In the genomic region with DNA sequence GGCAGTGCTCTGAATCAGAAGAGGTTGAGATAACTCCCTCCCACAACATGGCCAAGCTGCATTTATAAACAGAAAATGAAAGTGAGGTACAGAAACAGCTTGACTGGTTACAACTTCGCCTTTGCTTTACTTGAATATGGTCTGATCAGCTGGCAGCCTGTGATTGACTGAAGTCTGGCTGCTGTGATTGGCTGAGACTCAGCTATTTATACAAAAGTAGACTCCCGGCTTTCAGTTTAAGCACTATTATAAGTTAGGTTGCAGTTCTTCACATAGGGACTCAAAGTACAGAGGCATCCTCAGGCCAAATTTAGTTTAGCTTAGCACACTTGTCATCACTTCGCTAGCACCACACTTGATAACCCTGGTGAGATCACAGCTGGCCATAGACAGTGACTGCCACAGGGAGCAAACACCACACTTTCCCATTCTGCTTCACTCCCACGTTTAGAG, we compare ENCODE assay signal across 8 cellular contexts.
A peak's percentile ranks its signal among the peaks of the same experiment; 100 is the strongest.
DNase-seq lines count a peak whose midpoint lies in the region; ATAC-seq and TF ChIP-seq lines count a peak whose summit lies in the region.

No MANE protein-coding gene starts in this region.

- no peaks in the 10 kb centered on the region for H3K36me3 ChIP-seq in right atrium auricular region
- H3K36me3 ChIP-seq in MG63 = no peaks in the 10 kb centered on the region

- peak overlapping the region; percentile 5 to 22 for H3K4me3 ChIP-seq in right atrium auricular region
- no peak overlapping the region for H3K4me3 ChIP-seq in MG63

- no peaks in the 10 kb centered on the region for H3K36me3 Mint-ChIP-seq in activated CD4-positive, alpha-beta T cell treated with anti-CD3 and anti-CD28 coated beads, Interleukin-2, amount 10 ng/mL, durations not matched to agents 24 days and 14 days (ENCODE audit: low read depth)

- DNase-seq in activated CD4-positive, alpha-beta T cell treated with anti-CD3 and anti-CD28 coated beads, Interleukin-2, amount 10 ng/mL, durations not matched to agents 24 days and 14 days = peak; percentile 61
- DNase-seq in activated CD4-positive, alpha-beta T cell treated with anti-CD3 and anti-CD28 coated beads for 1 hour = no peak
- peak; percentile 61 for DNase-seq in right atrium auricular region (ENCODE audit: low spot score)
- DNase-seq in NCI-H1092 treated with DMSO at 0.1 percent for 48 hours (lab: John Stamatoyannopoulos, UW) = no peak
- no peak for DNase-seq in MG63
- no peak for DNase-seq in cerebellum (ENCODE audit: low spot score)

- ATAC-seq in HG02885 (IDR thresholded peaks at IDR 0.05; ENCODE audit: poor library complexity, unreplicated experiment) (peak; percentile 96), SK-N-SH treated with all-trans-retinoic acid at 6 μM for 48 hours (peak; percentile 85)

- H3K9me3 ChIP-seq in right atrium auricular region (peaks cover 0 to 10% of the 10 kb centered on the region in 2 donors), MG63 (peaks cover 2% of the 10 kb centered on the region; the same call in 1 of the 2 replicates)

- peak overlapping the region; percentile 7 for H3K4me3 Mint-ChIP-seq in activated CD4-positive, alpha-beta T cell treated with anti-CD3 and anti-CD28 coated beads, Interleukin-2, amount 10 ng/mL, durations not matched to agents 24 days and 14 days

- no peaks in the 10 kb centered on the region for H3K9me3 Mint-ChIP-seq in activated CD4-positive, alpha-beta T cell treated with anti-CD3 and anti-CD28 coated beads, Interleukin-2, amount 10 ng/mL, durations not matched to agents 24 days and 14 days

- no peaks in the 10 kb centered on the region for H3K27me3 Mint-ChIP-seq in activated CD4-positive, alpha-beta T cell treated with anti-CD3 and anti-CD28 coated beads, Interleukin-2, amount 10 ng/mL, durations not matched to agents 24 days and 14 days

- H3K4me1 ChIP-seq in right atrium auricular region = peaks cover 0 to 14% of the 10 kb centered on the region in 2 donors

- no peaks in the 10 kb centered on the region for H3K4me1 Mint-ChIP-seq in activated CD4-positive, alpha-beta T cell treated with anti-CD3 and anti-CD28 coated beads, Interleukin-2, amount 10 ng/mL, durations not matched to agents 24 days and 14 days

- TF ChIP-seq CTCF in right atrium auricular region (IDR thresholded peaks at IDR 0.05) = no peak

- H3K27me3 ChIP-seq in right atrium auricular region (no peaks in the 10 kb centered on the region), MG63 (no peaks in the 10 kb centered on the region)

- intact Hi-C loops in activated CD4-positive, alpha-beta T cell treated with anti-CD3 and anti-CD28 coated beads, Interleukin-2, amount 10 ng/mL, durations not matched to agents 24 days and 14 days (cut with micrococcal nuclease) = no loop called here

- peak overlapping the region; percentile 62 to 65 for H3K27ac ChIP-seq in right atrium auricular region

- no peak overlapping the region for H3K27ac Mint-ChIP-seq in activated CD4-positive, alpha-beta T cell treated with anti-CD3 and anti-CD28 coated beads, Interleukin-2, amount 10 ng/mL, durations not matched to agents 24 days and 14 days

TF ChIP-seq in SK-N-SH treated with all-trans-retinoic acid at 6 μM for 48 hours, 23 proteins besides CTCF, POLR2A, EP300 and RAD21:
- no peak for TF ChIP-seq ZC3H10 (CRISPR knock-in tag; IDR thresholded peaks at IDR 0.05)
- TF ChIP-seq ZNF565 (CRISPR knock-in tag; conservative IDR thresholded peaks at IDR 0.05; ENCODE audit: low read depth) = no peak
- no peak for TF ChIP-seq ESRRG (CRISPR knock-in tag; IDR thresholded peaks at IDR 0.05)
- TF ChIP-seq, protein P1, sequence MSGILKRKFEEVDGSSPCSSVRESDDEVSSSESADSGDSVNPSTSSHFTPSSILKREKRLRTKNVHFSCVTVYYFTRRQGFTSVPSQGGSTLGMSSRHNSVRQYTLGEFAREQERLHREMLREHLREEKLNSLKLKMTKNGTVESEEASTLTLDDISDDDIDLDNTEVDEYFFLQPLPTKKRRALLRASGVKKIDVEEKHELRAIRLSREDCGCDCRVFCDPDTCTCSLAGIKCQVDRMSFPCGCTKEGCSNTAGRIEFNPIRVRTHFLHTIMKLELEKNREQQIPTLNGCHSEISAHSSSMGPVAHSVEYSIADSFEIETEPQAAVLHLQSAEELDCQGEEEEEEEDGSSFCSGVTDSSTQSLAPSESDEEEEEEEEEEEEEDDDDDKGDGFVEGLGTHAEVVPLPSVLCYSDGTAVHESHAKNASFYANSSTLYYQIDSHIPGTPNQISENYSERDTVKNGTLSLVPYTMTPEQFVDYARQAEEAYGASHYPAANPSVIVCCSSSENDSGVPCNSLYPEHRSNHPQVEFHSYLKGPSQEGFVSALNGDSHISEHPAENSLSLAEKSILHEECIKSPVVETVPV (CRISPR knock-in tag; IDR thresholded peaks at IDR 0.05) = no peak
- TF ChIP-seq GLIS3 (CRISPR knock-in tag; IDR thresholded peaks at IDR 0.05) = no peak
- TF ChIP-seq, protein P2, sequence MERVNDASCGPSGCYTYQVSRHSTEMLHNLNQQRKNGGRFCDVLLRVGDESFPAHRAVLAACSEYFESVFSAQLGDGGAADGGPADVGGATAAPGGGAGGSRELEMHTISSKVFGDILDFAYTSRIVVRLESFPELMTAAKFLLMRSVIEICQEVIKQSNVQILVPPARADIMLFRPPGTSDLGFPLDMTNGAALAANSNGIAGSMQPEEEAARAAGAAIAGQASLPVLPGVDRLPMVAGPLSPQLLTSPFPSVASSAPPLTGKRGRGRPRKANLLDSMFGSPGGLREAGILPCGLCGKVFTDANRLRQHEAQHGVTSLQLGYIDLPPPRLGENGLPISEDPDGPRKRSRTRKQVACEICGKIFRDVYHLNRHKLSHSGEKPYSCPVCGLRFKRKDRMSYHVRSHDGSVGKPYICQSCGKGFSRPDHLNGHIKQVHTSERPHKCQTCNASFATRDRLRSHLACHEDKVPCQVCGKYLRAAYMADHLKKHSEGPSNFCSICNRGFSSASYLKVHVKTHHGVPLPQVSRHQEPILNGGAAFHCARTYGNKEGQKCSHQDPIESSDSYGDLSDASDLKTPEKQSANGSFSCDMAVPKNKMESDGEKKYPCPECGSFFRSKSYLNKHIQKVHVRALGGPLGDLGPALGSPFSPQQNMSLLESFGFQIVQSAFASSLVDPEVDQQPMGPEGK (CRISPR knock-in tag; IDR thresholded peaks at IDR 0.05; ENCODE audit: borderline replicate concordance) = no peak
- no peak for TF ChIP-seq CSDC2 (CRISPR knock-in tag; IDR thresholded peaks at IDR 0.05)
- TF ChIP-seq, protein P3, sequence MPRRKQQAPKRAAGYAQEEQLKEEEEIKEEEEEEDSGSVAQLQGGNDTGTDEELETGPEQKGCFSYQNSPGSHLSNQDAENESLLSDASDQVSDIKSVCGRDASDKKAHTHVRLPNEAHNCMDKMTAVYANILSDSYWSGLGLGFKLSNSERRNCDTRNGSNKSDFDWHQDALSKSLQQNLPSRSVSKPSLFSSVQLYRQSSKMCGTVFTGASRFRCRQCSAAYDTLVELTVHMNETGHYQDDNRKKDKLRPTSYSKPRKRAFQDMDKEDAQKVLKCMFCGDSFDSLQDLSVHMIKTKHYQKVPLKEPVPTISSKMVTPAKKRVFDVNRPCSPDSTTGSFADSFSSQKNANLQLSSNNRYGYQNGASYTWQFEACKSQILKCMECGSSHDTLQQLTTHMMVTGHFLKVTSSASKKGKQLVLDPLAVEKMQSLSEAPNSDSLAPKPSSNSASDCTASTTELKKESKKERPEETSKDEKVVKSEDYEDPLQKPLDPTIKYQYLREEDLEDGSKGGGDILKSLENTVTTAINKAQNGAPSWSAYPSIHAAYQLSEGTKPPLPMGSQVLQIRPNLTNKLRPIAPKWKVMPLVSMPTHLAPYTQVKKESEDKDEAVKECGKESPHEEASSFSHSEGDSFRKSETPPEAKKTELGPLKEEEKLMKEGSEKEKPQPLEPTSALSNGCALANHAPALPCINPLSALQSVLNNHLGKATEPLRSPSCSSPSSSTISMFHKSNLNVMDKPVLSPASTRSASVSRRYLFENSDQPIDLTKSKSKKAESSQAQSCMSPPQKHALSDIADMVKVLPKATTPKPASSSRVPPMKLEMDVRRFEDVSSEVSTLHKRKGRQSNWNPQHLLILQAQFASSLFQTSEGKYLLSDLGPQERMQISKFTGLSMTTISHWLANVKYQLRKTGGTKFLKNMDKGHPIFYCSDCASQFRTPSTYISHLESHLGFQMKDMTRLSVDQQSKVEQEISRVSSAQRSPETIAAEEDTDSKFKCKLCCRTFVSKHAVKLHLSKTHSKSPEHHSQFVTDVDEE (CRISPR knock-in tag; IDR thresholded peaks at IDR 0.05) = no peak
- no peak for TF ChIP-seq ARNTL (CRISPR knock-in tag; IDR thresholded peaks at IDR 0.05; ENCODE audit: borderline replicate concordance, low read depth)
- TF ChIP-seq ZFP3 (CRISPR knock-in tag; IDR thresholded peaks at IDR 0.05) = no peak
- TF ChIP-seq, protein P4, sequence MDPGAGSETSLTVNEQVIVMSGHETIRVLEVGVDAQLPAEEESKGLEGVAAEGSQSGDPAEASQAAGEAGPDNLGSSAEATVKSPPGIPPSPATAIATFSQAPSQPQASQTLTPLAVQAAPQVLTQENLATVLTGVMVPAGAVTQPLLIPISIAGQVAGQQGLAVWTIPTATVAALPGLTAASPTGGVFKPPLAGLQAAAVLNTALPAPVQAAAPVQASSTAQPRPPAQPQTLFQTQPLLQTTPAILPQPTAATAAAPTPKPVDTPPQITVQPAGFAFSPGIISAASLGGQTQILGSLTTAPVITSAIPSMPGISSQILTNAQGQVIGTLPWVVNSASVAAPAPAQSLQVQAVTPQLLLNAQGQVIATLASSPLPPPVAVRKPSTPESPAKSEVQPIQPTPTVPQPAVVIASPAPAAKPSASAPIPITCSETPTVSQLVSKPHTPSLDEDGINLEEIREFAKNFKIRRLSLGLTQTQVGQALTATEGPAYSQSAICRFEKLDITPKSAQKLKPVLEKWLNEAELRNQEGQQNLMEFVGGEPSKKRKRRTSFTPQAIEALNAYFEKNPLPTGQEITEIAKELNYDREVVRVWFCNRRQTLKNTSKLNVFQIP (CRISPR knock-in tag; IDR thresholded peaks at IDR 0.05; ENCODE audit: borderline replicate concordance, low read depth) = no peak
- TF ChIP-seq TCF4 (CRISPR knock-in tag; IDR thresholded peaks at IDR 0.05; ENCODE audit: borderline replicate concordance) = no peak
- TF ChIP-seq, protein P5, sequence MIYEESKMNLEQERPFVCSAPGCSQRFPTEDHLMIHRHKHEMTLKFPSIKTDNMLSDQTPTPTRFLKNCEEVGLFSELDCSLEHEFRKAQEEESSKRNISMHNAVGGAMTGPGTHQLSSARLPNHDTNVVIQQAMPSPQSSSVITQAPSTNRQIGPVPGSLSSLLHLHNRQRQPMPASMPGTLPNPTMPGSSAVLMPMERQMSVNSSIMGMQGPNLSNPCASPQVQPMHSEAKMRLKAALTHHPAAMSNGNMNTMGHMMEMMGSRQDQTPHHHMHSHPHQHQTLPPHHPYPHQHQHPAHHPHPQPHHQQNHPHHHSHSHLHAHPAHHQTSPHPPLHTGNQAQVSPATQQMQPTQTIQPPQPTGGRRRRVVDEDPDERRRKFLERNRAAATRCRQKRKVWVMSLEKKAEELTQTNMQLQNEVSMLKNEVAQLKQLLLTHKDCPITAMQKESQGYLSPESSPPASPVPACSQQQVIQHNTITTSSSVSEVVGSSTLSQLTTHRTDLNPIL (CRISPR knock-in tag; IDR thresholded peaks at IDR 0.05; ENCODE audit: low read depth) = no peak
- no peak for TF ChIP-seq SNAI2 (CRISPR knock-in tag; IDR thresholded peaks at IDR 0.05)
- no peak for TF ChIP-seq RARB (CRISPR knock-in tag; IDR thresholded peaks at IDR 0.05)

Comparison
In these comparisons a context has a peak if more than half of its experiments do, and no peak if none do; other contexts are left out.
1. DNase-seq: peak in activated CD4-positive, alpha-beta T cell treated with anti-CD3 and anti-CD28 coated beads, Interleukin-2, amount 10 ng/mL, durations not matched to agents 24 days and 14 days (single experiment) and right atrium auricular region (single experiment); none in activated CD4-positive, alpha-beta T cell treated with anti-CD3 and anti-CD28 coated beads for 1 hour (single experiment), NCI-H1092 treated with DMSO at 0.1 percent for 48 hours (single experiment), MG63 (single experiment) and cerebellum (single experiment).